1 cellular context compared by ENCODE assay signal in genomic region chr7:87933953-87934698, GRCh38.
TF ChIP-seq lines count a peak whose summit lies in the region.

TSS of gene ADAM22 (plus strand) at chr7:87934251. CDS start at chr7:87934466, 215 bp downstream.

TF ChIP-seq in HepG2, 621 proteins besides CTCF, POLR2A, EP300 and RAD21 (continued from another document and continues in another):
- TF ChIP-seq CERS6 (CRISPR knock-in tag; IDR thresholded peaks at IDR 0.05) = no peak
- TF ChIP-seq HOMEZ (CRISPR knock-in tag; IDR thresholded peaks at IDR 0.05; ENCODE audit: low read depth) = 0 out of 2 replicates have a peak, but pooled peaks have one; percentile 36
- no peak for TF ChIP-seq SMAD1 (CRISPR knock-in tag; IDR thresholded peaks at IDR 0.05; ENCODE audit: borderline replicate concordance, low read depth)
- no peak for TF ChIP-seq RCOR2 (CRISPR knock-in tag; IDR thresholded peaks at IDR 0.05)
- TF ChIP-seq MAFK (conservative IDR thresholded peaks at IDR 0.05 in 1 of 2, IDR thresholded peaks at IDR 0.05 in 1 of 2; ENCODE audit: low read length in 2 of 2) = no peak
- peak; percentile 89 for TF ChIP-seq KMT2B (CRISPR knock-in tag; IDR thresholded peaks at IDR 0.05)
- no peak; the same call in 1 of the 2 replicates for TF ChIP-seq ZNF281 (CRISPR knock-in tag; IDR thresholded peaks at IDR 0.05; ENCODE audit: borderline replicate concordance)
- no peak for TF ChIP-seq TEF (CRISPR knock-in tag; IDR thresholded peaks at IDR 0.05)
- TF ChIP-seq ZNF850 (CRISPR knock-in tag; conservative IDR thresholded peaks at IDR 0.05) = no peak
- peak; percentile 52 for TF ChIP-seq ZNF407 (CRISPR knock-in tag; IDR thresholded peaks at IDR 0.05; ENCODE audit: not compliant biosample characterization)
- 0 out of 2 replicates have a peak, but pooled peaks have one; percentile 26 for TF ChIP-seq ZNF672 (CRISPR knock-in tag; IDR thresholded peaks at IDR 0.05)
- no peak for TF ChIP-seq CC2D1A (CRISPR knock-in tag; IDR thresholded peaks at IDR 0.05)
- TF ChIP-seq FOSL1 (CRISPR knock-in tag; IDR thresholded peaks at IDR 0.05; ENCODE audit: borderline replicate concordance) = no peak
- TF ChIP-seq ZNF639 (CRISPR knock-in tag; conservative IDR thresholded peaks at IDR 0.05) = no peak
- TF ChIP-seq ZNF772 (CRISPR knock-in tag; IDR thresholded peaks at IDR 0.05) = peak; percentile 72; the same call in 1 of the 2 replicates
- TF ChIP-seq PTBP1 (IDR thresholded peaks at IDR 0.05; ENCODE audit: low read depth, low read length, poor library complexity, severe bottlenecking) = no peak
- 0 out of 2 replicates have a peak, but pooled peaks have one; percentile 35 for TF ChIP-seq SRY (CRISPR knock-in tag; IDR thresholded peaks at IDR 0.05)
- TF ChIP-seq CREBL2 (CRISPR knock-in tag; IDR thresholded peaks at IDR 0.05; ENCODE audit: borderline replicate concordance) = no peak
- TF ChIP-seq RFXANK (CRISPR knock-in tag; IDR thresholded peaks at IDR 0.05) = no peak
- TF ChIP-seq MBNL3 (CRISPR knock-in tag; conservative IDR thresholded peaks at IDR 0.05) = no peak
- no peak for TF ChIP-seq CREM (IDR thresholded peaks at IDR 0.05)
- TF ChIP-seq CREM (CRISPR knock-in tag; IDR thresholded peaks at IDR 0.05) = no peak
- no peak for TF ChIP-seq PAX8 (CRISPR knock-in tag; IDR thresholded peaks at IDR 0.05; ENCODE audit: borderline replicate concordance)
- no peak for TF ChIP-seq XBP1 (CRISPR knock-in tag; IDR thresholded peaks at IDR 0.05)
- no peak for TF ChIP-seq ZNF878 (CRISPR knock-in tag; IDR thresholded peaks at IDR 0.05)
- no peak for TF ChIP-seq ZNF101 (CRISPR knock-in tag; IDR thresholded peaks at IDR 0.05; ENCODE audit: borderline replicate concordance, low read depth)
- TF ChIP-seq ZNF607 (CRISPR knock-in tag; IDR thresholded peaks at IDR 0.05; ENCODE audit: borderline replicate concordance) = peak; percentile 51; the same call in 1 of the 2 replicates
- TF ChIP-seq PHB2 (IDR thresholded peaks at IDR 0.05; ENCODE audit: partially characterized antibody) = no peak
- TF ChIP-seq MXI1 (IDR thresholded peaks at IDR 0.05; ENCODE audit: borderline replicate concordance, low read depth, low read length) = peak; percentile 58; the same call in 1 of the 3 replicates
- no peak for TF ChIP-seq AHR (CRISPR knock-in tag; IDR thresholded peaks at IDR 0.05)
- peak; percentile 51; the same call in 1 of the 2 replicates for TF ChIP-seq MXD1 (CRISPR knock-in tag; IDR thresholded peaks at IDR 0.05)
- peak; percentile 50 for TF ChIP-seq MED1 (CRISPR knock-in tag; IDR thresholded peaks at IDR 0.05)
- no peak for TF ChIP-seq TMF1 (CRISPR knock-in tag; IDR thresholded peaks at IDR 0.05; ENCODE audit: low read depth)
- TF ChIP-seq MXD4 (CRISPR knock-in tag; IDR thresholded peaks at IDR 0.05) = peak; percentile 74
- no peak for TF ChIP-seq ZNF7 (CRISPR knock-in tag; IDR thresholded peaks at IDR 0.05)
- no peak for TF ChIP-seq ZNF615 (CRISPR knock-in tag; IDR thresholded peaks at IDR 0.05; ENCODE audit: borderline replicate concordance)
- no peak for TF ChIP-seq ZNF17 (CRISPR knock-in tag; IDR thresholded peaks at IDR 0.05)
- no peak for TF ChIP-seq FOXK1 (CRISPR knock-in tag; IDR thresholded peaks at IDR 0.05; ENCODE audit: borderline replicate concordance, low read depth)
- TF ChIP-seq GPN1 (CRISPR knock-in tag; IDR thresholded peaks at IDR 0.05; ENCODE audit: borderline replicate concordance) = no peak
- TF ChIP-seq ZNF224 (CRISPR knock-in tag; IDR thresholded peaks at IDR 0.05) = 0 out of 2 replicates have a peak, but pooled peaks have one; percentile 74
- TF ChIP-seq CHD4 (IDR thresholded peaks at IDR 0.05; ENCODE audit: borderline replicate concordance, low read length) = no peak
- TF ChIP-seq RBAK (CRISPR knock-in tag; IDR thresholded peaks at IDR 0.05) = no peak
- TF ChIP-seq ZNF280D (CRISPR knock-in tag; IDR thresholded peaks at IDR 0.05) = 0 out of 2 replicates have a peak, but pooled peaks have one; percentile 30
- no peak for TF ChIP-seq KDM6A (CRISPR knock-in tag; IDR thresholded peaks at IDR 0.05; ENCODE audit: low read depth)
- TF ChIP-seq ZNF724P (CRISPR knock-in tag; IDR thresholded peaks at IDR 0.05; ENCODE audit: borderline replicate concordance) = peak; percentile 89
- no peak for TF ChIP-seq TBP (CRISPR knock-in tag; IDR thresholded peaks at IDR 0.05)
